In the genomic region with DNA sequence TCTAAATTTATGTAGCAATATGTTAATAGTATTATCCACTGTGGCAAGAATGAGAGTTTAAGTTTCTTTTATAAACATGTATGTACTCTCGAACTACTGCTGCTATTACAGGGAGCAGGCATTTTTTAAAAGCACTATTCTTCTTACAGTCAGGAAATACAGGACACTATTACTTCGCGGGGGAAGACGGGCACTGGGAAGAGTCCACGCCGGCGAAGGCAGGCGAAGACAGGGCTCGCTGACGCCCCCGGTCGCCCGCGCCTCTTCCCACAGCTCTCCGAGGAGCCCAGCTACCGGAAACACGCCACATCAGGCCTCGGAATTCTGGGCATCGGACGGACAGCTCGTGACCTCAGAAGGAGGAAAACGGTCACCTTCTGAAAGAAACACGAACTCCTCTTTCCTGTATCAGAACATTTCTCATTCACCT, we compare ENCODE assay signal across 1 cellular context.
A peak's percentile ranks its signal among the peaks of the same experiment; 100 is the strongest.
TF ChIP-seq lines count a peak whose summit lies in the region.

No MANE protein-coding gene starts in this region.

TF ChIP-seq in endothelial cell of umbilical vein, 7 proteins besides CTCF, POLR2A, EP300 and RAD21 (continued from another document):
- TF ChIP-seq, protein P1, sequence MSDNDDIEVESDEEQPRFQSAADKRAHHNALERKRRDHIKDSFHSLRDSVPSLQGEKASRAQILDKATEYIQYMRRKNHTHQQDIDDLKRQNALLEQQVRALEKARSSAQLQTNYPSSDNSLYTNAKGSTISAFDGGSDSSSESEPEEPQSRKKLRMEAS (IDR thresholded peaks at IDR 0.05; ENCODE audit: insufficient read depth, insufficient read length), result peak; percentile 9
- TF ChIP-seq FOS (IDR thresholded peaks at IDR 0.05; ENCODE audit: borderline replicate concordance, insufficient read depth, low read length) (no peak), POLR2AphosphoS5 (IDR thresholded peaks at IDR 0.05; ENCODE audit: insufficient read depth, low read depth, low read length) (no peak)
